ENCODE assay signal across 7 cellular contexts in genomic region chr7:118214833-118215182, GRCh38. TPM values are rescaled to one million over a fixed set of nuclear protein-coding genes. Genes with fewer than 3 reads are reported as not detected.
DNase-seq lines count a peak whose midpoint lies in the region; ATAC-seq and TF ChIP-seq lines count a peak whose summit lies in the region.

No MANE protein-coding gene starts in this region.

- H3K9me3 Mint-ChIP-seq in effector memory CD8-positive, alpha-beta T cell, result no peaks in the 10 kb centered on the region

- peak overlapping the region; percentile 93 for H3K4me2 ChIP-seq in skeletal muscle satellite cell (ENCODE audit: low read length)

- intact Hi-C loops in mucosa of descending colon (cut with DNase I, micrococcal nuclease), result no loop called here

- peak overlapping the region; percentile 85 to 86 for H3K4me3 Mint-ChIP-seq in effector memory CD8-positive, alpha-beta T cell

- H3K4me1 Mint-ChIP-seq in effector memory CD8-positive, alpha-beta T cell (ENCODE audit: low read depth in 2 of 2), result peaks cover 12 to 13% of the 10 kb centered on the region in 2 donors

- ATAC-seq in GM19455 (IDR thresholded peaks at IDR 0.05; ENCODE audit: unreplicated experiment), result peak; percentile 20
- peak; percentile 11 for ATAC-seq in HG03342 (IDR thresholded peaks at IDR 0.05; ENCODE audit: unreplicated experiment)
- ATAC-seq in effector memory CD8-positive, alpha-beta T cell (replicated peaks), result peak; percentile 16
- no peak for ATAC-seq in mucosa of descending colon

- DNase-seq in effector memory CD8-positive, alpha-beta T cell, result no peak
- DNase-seq in mucosa of descending colon, result no peak
- no peak for DNase-seq in NCI-H1092 treated with DMSO at 0.1 percent for 48 hours (lab: John Stamatoyannopoulos, UW)
- no peak for DNase-seq in NCI-H146 (lab: John Stamatoyannopoulos, UW)

- peaks cover 5% of the 10 kb centered on the region for H3K4me1 ChIP-seq in skeletal muscle satellite cell (ENCODE audit: control insufficient read depth, insufficient read depth, low read length)
- no peaks in the 10 kb centered on the region for H3K4me1 ChIP-seq in mucosa of descending colon (ENCODE audit: low read depth)

- H3K27me3 ChIP-seq in skeletal muscle satellite cell (ENCODE audit: control insufficient read depth, insufficient read depth, low read length), result no peaks in the 10 kb centered on the region

- peak overlapping the region; percentile 76 for H3K9ac ChIP-seq in skeletal muscle satellite cell (ENCODE audit: low read depth, low read length)

- TF ChIP-seq CTCF in mucosa of descending colon (IDR thresholded peaks at IDR 0.05), result no peak

- H3K36me3 Mint-ChIP-seq in effector memory CD8-positive, alpha-beta T cell (ENCODE audit: insufficient read depth), result peaks cover 9% of the 10 kb centered on the region

- H3K27me3 Mint-ChIP-seq in effector memory CD8-positive, alpha-beta T cell, result peaks cover 0 to 6% of the 10 kb centered on the region in 2 donors

- H3K9me3 ChIP-seq in skeletal muscle satellite cell (replicated peaks; ENCODE audit: low read length), result no peaks in the 10 kb centered on the region
- H3K9me3 ChIP-seq in mucosa of descending colon, result no peaks in the 10 kb centered on the region

- H3K36me3 ChIP-seq in skeletal muscle satellite cell (ENCODE audit: insufficient read depth, low read length) (no peaks in the 10 kb centered on the region), mucosa of descending colon (ENCODE audit: low read depth) (no peaks in the 10 kb centered on the region)

- peak overlapping the region; percentile 77 to 83 for H3K27ac Mint-ChIP-seq in effector memory CD8-positive, alpha-beta T cell

- peak overlapping the region; percentile 77 for H3K4me3 ChIP-seq in skeletal muscle satellite cell (ENCODE audit: low read length)
- no peak overlapping the region for H3K4me3 ChIP-seq in mucosa of descending colon

RNA-seq across cellular contexts. Expression of gene ANKRD7, which starts 9.7 kb away (rescaled TPM):
- total RNA-seq in skeletal muscle satellite cell (2012; rRNA removed), result 0.76 and 1.5 TPM in 2 replicates
- total RNA-seq in mucosa of descending colon, result 1 to 10 TPM in 1 of 3 donors, not detected in 2; 1.9 TPM

RNA-seq across cellular contexts. Expression of gene LSM8, which starts 30.8 kb away (rescaled TPM):
- total RNA-seq in skeletal muscle satellite cell (2012; rRNA removed), result 23.4 and 30.4 TPM in 2 replicates
- total RNA-seq in mucosa of descending colon, result 10 to 100 TPM; 23.3 to 26.0 (median 23.4) TPM
